In the genomic region with DNA sequence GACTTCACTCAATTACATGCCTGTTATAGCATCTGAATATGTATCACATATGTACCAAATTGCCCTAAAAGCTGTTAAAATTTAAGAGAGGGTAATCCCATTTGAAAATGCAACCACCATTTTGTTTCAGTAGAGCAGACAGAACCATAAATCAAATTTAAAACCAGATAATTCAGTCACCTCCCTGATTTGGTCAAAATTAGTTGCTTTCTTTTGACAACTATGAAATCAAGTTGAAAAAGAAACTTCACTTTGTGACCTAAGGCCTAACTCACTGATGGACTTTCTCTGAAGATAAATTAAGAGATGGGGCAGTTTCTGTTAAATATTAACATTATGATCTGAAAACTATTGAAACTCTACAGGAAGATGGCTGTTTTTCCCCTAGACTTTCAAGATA, we compare ENCODE assay signal across 9 cellular contexts.
"Had no signal": no experiment of that assay in that cellular context is flagged by ENCODE, and none has a peak within 500 bp of the region (broad histone marks: within the 10 kb centered on the region; RNA-seq: fewer than 3 reads in every experiment).

No MANE protein-coding gene starts in this region.

- H3K4me3 Mint-ChIP-seq: activated naive CD4-positive, alpha-beta T cell treated with anti-CD3 and anti-CD28 coated beads for 36 hours; activated T-helper 17 cell treated with anti-CD3 and anti-CD28 coated beads, Interleukin-2, amount 50 U/mL, for 72 hours; dendritic cell treated with granulocyte-macrophage colony-stimulating factor and Interleukin-4, amounts not matched to agents 40 ng/mL and 50 ng/mL, for 4 days; effector memory CD8-positive, alpha-beta T cell; naive thymus-derived CD8-positive, alpha-beta T cell; WTC11 had no signal

- H3K9me3 Mint-ChIP-seq: activated naive CD4-positive, alpha-beta T cell treated with anti-CD3 and anti-CD28 coated beads for 36 hours; activated T-helper 17 cell treated with anti-CD3 and anti-CD28 coated beads, Interleukin-2, amount 50 U/mL, for 72 hours; dendritic cell treated with granulocyte-macrophage colony-stimulating factor and Interleukin-4, amounts not matched to agents 40 ng/mL and 50 ng/mL, for 4 days; effector memory CD8-positive, alpha-beta T cell; naive thymus-derived CD8-positive, alpha-beta T cell; WTC11 had no signal

- H3K27ac ChIP-seq: stomach had no signal

- H3K27ac Mint-ChIP-seq: activated naive CD4-positive, alpha-beta T cell treated with anti-CD3 and anti-CD28 coated beads for 36 hours; activated T-helper 17 cell treated with anti-CD3 and anti-CD28 coated beads, Interleukin-2, amount 50 U/mL, for 72 hours; dendritic cell treated with granulocyte-macrophage colony-stimulating factor and Interleukin-4, amounts not matched to agents 40 ng/mL and 50 ng/mL, for 4 days; effector memory CD8-positive, alpha-beta T cell; naive thymus-derived CD8-positive, alpha-beta T cell had no signal

- H3K4me3 ChIP-seq: stomach had no signal

- DNase-seq: activated CD4-positive, alpha-beta T cell treated with anti-CD3 and anti-CD28 coated beads for 48 hours; activated naive CD4-positive, alpha-beta T cell treated with anti-CD3 and anti-CD28 coated beads for 36 hours; effector memory CD8-positive, alpha-beta T cell; naive thymus-derived CD8-positive, alpha-beta T cell; stimulated activated CD4-positive, alpha-beta T cell treated with anti-CD3 and anti-CD28 coated beads, Interleukin-4, amount 100 ng/mL, for 1 hour; stomach had no signal

- H3K9me3 ChIP-seq: stomach had no signal

- ATAC-seq: activated T-helper 17 cell treated with anti-CD3 and anti-CD28 coated beads, Interleukin-2, amount 50 U/mL, for 72 hours; effector memory CD8-positive, alpha-beta T cell; naive thymus-derived CD8-positive, alpha-beta T cell; WTC11 had no signal

- H3K4me1 Mint-ChIP-seq: WTC11 had no signal

- H3K27me3 Mint-ChIP-seq: activated T-helper 17 cell treated with anti-CD3 and anti-CD28 coated beads, Interleukin-2, amount 50 U/mL, for 72 hours; dendritic cell treated with granulocyte-macrophage colony-stimulating factor and Interleukin-4, amounts not matched to agents 40 ng/mL and 50 ng/mL, for 4 days; effector memory CD8-positive, alpha-beta T cell; naive thymus-derived CD8-positive, alpha-beta T cell had no signal

- H3K27me3 ChIP-seq: stomach had no signal
